In the genomic region with DNA sequence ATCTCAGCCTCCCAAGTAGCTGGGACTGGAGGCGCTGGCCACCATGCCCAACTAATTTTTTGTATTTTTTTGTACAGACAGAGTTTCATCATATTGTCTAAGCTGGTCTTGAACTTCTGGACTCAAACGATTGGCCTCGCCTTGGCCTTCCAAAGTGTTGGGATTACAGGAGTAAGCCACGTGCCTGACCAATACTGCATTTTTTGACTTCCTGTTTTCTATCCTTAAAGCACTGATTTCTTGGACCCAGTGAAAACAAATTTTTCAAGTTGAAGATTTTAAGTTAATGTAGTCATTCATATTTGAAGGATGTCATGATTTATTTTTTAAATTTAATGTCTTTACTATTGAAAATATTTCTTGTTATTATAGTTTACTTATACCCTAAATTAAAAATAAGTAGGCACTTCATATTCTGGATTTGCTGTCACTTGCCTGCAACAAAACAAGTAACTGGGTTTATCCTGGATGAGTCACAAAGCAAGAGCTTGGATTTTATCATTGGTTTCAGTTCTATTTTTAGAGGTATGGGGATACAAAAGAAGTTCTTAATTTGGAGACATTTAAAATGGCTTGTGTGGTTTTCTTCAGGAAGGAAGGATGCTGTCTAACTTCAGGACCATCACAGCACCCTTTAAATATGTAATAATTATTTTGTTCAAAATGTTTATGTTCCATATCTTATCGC, we compare ENCODE assay signal across 9 cellular contexts. TPM values are rescaled to one million over a fixed set of nuclear protein-coding genes. Genes with fewer than 3 reads are reported as not detected.
DNase-seq lines count a peak whose midpoint lies in the region; ATAC-seq and TF ChIP-seq lines count a peak whose summit lies in the region.
"Had no signal": no experiment of that assay in that cellular context is flagged by ENCODE, and none has a peak within 500 bp of the region (broad histone marks: within the 10 kb centered on the region; RNA-seq: fewer than 3 reads in every experiment).

No MANE protein-coding gene starts in this region.

- H3K79me2 ChIP-seq in PC-9 (ENCODE audit: low read depth) (peaks cover 49% of the 10 kb centered on the region), fibroblast of lung (ENCODE audit: control insufficient read depth, insufficient read depth, low read length) (peaks cover 12% of the 10 kb centered on the region)

- DNase-seq in activated CD8-positive, alpha-beta memory T cell treated with anti-CD3 and anti-CD28 coated beads, Interleukin-2, amount 10 ng/mL, durations not matched to agents 7 days and 5 days: no peak
- no peak for DNase-seq in activated CD8-positive, alpha-beta memory T cell treated with anti-CD3 and anti-CD28 coated beads for 24 hours
- no peak for DNase-seq in PC-9
- DNase-seq in fibroblast of lung (ENCODE audit: low read depth in 2 of 2): peak; percentile 66 to 79
- DNase-seq in stomach: no peak
- DNase-seq in NCI-H526 treated with DMSO at 0.1 percent for 48 hours (lab: John Stamatoyannopoulos, UW): no peak
- DNase-seq in NCI-H82 treated with DMSO at 0.1 percent for 48 hours (lab: John Stamatoyannopoulos, UW; ENCODE audit: unreplicated experiment): no peak
- DNase-seq: CD4-positive, CD25-positive, alpha-beta regulatory T cell had no signal

- 77 to 87% (median 81%) methylated on average over 5 of the region's 5 CpGs for WGBS in stomach, 5 donors

- no peak for TF ChIP-seq CTCF in PC-9 (conservative IDR thresholded peaks at IDR 0.05)
- TF ChIP-seq CTCF in fibroblast of lung (conservative IDR thresholded peaks at IDR 0.05 in 1 of 2, IDR thresholded peaks at IDR 0.05 in 1 of 2; ENCODE audit: low read depth in 1 of 2, low read length in 2 of 2): no peak
- TF ChIP-seq CTCF in stomach (IDR thresholded peaks at IDR 0.05): no peak

- no peaks in the 10 kb centered on the region for H3K27me3 ChIP-seq in PC-9 (ENCODE audit: insufficient read depth, low read depth)
- H3K27me3 ChIP-seq in fibroblast of lung (ENCODE audit: control insufficient read depth, insufficient read depth, low read length): no peaks in the 10 kb centered on the region
- no peaks in the 10 kb centered on the region for H3K27me3 ChIP-seq in stomach

- H3K9me3 Mint-ChIP-seq in activated CD8-positive, alpha-beta memory T cell treated with anti-CD3 and anti-CD28 coated beads, Interleukin-2, amount 10 ng/mL, durations not matched to agents 7 days and 5 days (ENCODE audit: low read depth): no peaks in the 10 kb centered on the region
- H3K9me3 Mint-ChIP-seq: CD4-positive, CD25-positive, alpha-beta regulatory T cell had no signal

- no TSS peak for BruUV-seq in PC-9 (replicated peaks; lab: Mats Ljungman, UMichigan)

- intact Hi-C loops in PC-9 (cut with micrococcal nuclease; ENCODE audit: unreplicated experiment): loop anchor here (5.0 kb wide), 3 partner anchors 53 to 103 kb away; a partner anchor contains a TSS
- intact Hi-C loops in stomach (cut with DNase I; ENCODE audit: low total_unique reads): no loop called here

- peaks cover 8% of the 10 kb centered on the region for H3K36me3 Mint-ChIP-seq in activated CD8-positive, alpha-beta memory T cell treated with anti-CD3 and anti-CD28 coated beads, Interleukin-2, amount 10 ng/mL, durations not matched to agents 7 days and 5 days

- no peak overlapping the region for H2AFZ ChIP-seq in PC-9
- no peak overlapping the region for H2AFZ ChIP-seq in fibroblast of lung (ENCODE audit: low read length)

- no peak overlapping the region for H3K27ac Mint-ChIP-seq in activated CD8-positive, alpha-beta memory T cell treated with anti-CD3 and anti-CD28 coated beads, Interleukin-2, amount 10 ng/mL, durations not matched to agents 7 days and 5 days

- H3K4me2 ChIP-seq in PC-9 (peak overlapping the region; percentile 80), fibroblast of lung (ENCODE audit: extremely low read depth, insufficient read depth, low read length) (peak overlapping the region; percentile 98)

- H3K27me3 Mint-ChIP-seq in activated CD8-positive, alpha-beta memory T cell treated with anti-CD3 and anti-CD28 coated beads, Interleukin-2, amount 10 ng/mL, durations not matched to agents 7 days and 5 days: no peaks in the 10 kb centered on the region
- H3K27me3 Mint-ChIP-seq: CD4-positive, CD25-positive, alpha-beta regulatory T cell had no signal

- H3K4me3 Mint-ChIP-seq in activated CD8-positive, alpha-beta memory T cell treated with anti-CD3 and anti-CD28 coated beads, Interleukin-2, amount 10 ng/mL, durations not matched to agents 7 days and 5 days: peak overlapping the region; percentile 34

- no peak overlapping the region for H3K9ac ChIP-seq in fibroblast of lung (ENCODE audit: insufficient read depth, low read length)

- H3K4me1 Mint-ChIP-seq in activated CD8-positive, alpha-beta memory T cell treated with anti-CD3 and anti-CD28 coated beads, Interleukin-2, amount 10 ng/mL, durations not matched to agents 7 days and 5 days: peaks cover 37% of the 10 kb centered on the region

- H3K4me3 ChIP-seq in PC-9 (peak overlapping the region; percentile 76; the same call in 1 of the 2 replicates), fibroblast of lung (replicated peaks in 1 of 4; ENCODE audit: control extremely low read depth in 1 of 4, insufficient read depth in 1 of 4, low read depth in 3 of 4, low read length in 4 of 4) (peak overlapping the region; percentile 24 to 97 (median 60)), stomach (no peak overlapping the region)

- CTCF ChIA-PET in activated CD8-positive, alpha-beta memory T cell treated with anti-CD3 and anti-CD28 coated beads, Interleukin-2, amount 10 ng/mL, durations not matched to agents 7 days and 5 days (lab: Charles Lee): interaction anchor here (1.0 to 20.3 kb wide), 6 partner anchors 14 to 122 kb away, joined by 3 to 424 read pairs (median 10); a partner anchor contains a TSS
- CTCF ChIA-PET in PC-9 (lab: Charles Lee): interaction anchor here (0.9 kb wide), 1 partner anchor 122 kb away, joined by 4 read pairs; no protein-coding TSS in a partner anchor

- H3K36me3 ChIP-seq in PC-9 (ENCODE audit: low read depth) (no peaks in the 10 kb centered on the region; the same call in 1 of the 2 replicates), fibroblast of lung (ENCODE audit: control insufficient read depth, insufficient read depth, low read length) (peaks cover 2% of the 10 kb centered on the region), stomach (peaks cover 0 to 8% (median 5%) of the 10 kb centered on the region in 4 donors)

- TF ChIP-seq POLR2A in stomach (IDR thresholded peaks at IDR 0.05): no peak

- H3K4me1 ChIP-seq in PC-9 (replicated peaks; ENCODE audit: insufficient read depth): peaks cover 39% of the 10 kb centered on the region
- H3K4me1 ChIP-seq in fibroblast of lung (ENCODE audit: control insufficient read depth, extremely low read depth, insufficient read depth, low read length): peaks cover 13% of the 10 kb centered on the region
- peaks cover 0 to 48% (median 31%) of the 10 kb centered on the region in 4 donors for H3K4me1 ChIP-seq in stomach

- no peaks in the 10 kb centered on the region for H3K9me2 ChIP-seq in PC-9 (ENCODE audit: insufficient read depth)

- peak overlapping the region; percentile 87; the same call in 1 of the 2 replicates for H3K27ac ChIP-seq in PC-9
- no peak overlapping the region for H3K27ac ChIP-seq in fibroblast of lung (ENCODE audit: insufficient read depth, low read length)
- H3K27ac ChIP-seq in stomach: peak overlapping the region in 4 of 5 donors; percentile 92 to 95 (median 95)

- POLR2A ChIA-PET in PC-9 (lab: Charles Lee; ENCODE audit: unreplicated experiment): interaction anchor here (0.6 kb wide), 2 partner anchors 137 to 1240 kb away, joined by 5 to 7 read pairs; no protein-coding TSS in a partner anchor

- no peaks in the 10 kb centered on the region for H4K20me1 ChIP-seq in PC-9 (ENCODE audit: insufficient read depth)
- H4K20me1 ChIP-seq in fibroblast of lung (ENCODE audit: control insufficient read depth, extremely low read depth, insufficient read depth, low read length): no peaks in the 10 kb centered on the region

- no peak for ATAC-seq in activated CD8-positive, alpha-beta memory T cell treated with anti-CD3 and anti-CD28 coated beads, Interleukin-2, amount 10 ng/mL, durations not matched to agents 7 days and 5 days
- ATAC-seq in HG03460 (IDR thresholded peaks at IDR 0.05; ENCODE audit: unreplicated experiment): no peak

- no peak for TF ChIP-seq EP300 in stomach (IDR thresholded peaks at IDR 0.05)

- H3K9me3 ChIP-seq in PC-9 (ENCODE audit: insufficient read depth, low read depth): no peaks in the 10 kb centered on the region
- no peaks in the 10 kb centered on the region for H3K9me3 ChIP-seq in fibroblast of lung (ENCODE audit: control insufficient read depth, insufficient read depth, low read depth, low read length)
- H3K9me3 ChIP-seq in stomach: no peaks in the 10 kb centered on the region

- peaks cover 26% of the 10 kb centered on the region for H3F3A ChIP-seq in PC-9 (ENCODE audit: insufficient read depth, low read depth)

RNA-seq across cellular contexts. Expression of a gene that starts 2.2 kb away (rescaled TPM):
- 10 to 100 TPM; 34.7 to 35.9 TPM for total RNA-seq in activated CD8-positive, alpha-beta memory T cell treated with anti-CD3 and anti-CD28 coated beads, Interleukin-2, amount 10 ng/mL, durations not matched to agents 7 days and 5 days
- total RNA-seq in PC-9 (2021): 27.8 and 30.3 TPM in 2 replicates
- total RNA-seq in fibroblast of lung: 30.6 and 42.6 TPM in 2 replicates
- 43.2 and 50.0 TPM in 2 replicates for polyA plus RNA-seq in fibroblast of lung
- polyA plus RNA-seq in fibroblast of lung (2012): 29.4 and 38.6 TPM in 2 replicates
- 8.7 and 9.9 TPM in 2 replicates for polyA minus RNA-seq in fibroblast of lung (ENCODE audit: low replicate concordance)
- 10 to 100 TPM; 13.3 to 69.9 (median 41.9) TPM for total RNA-seq in stomach
- 10 to 100 TPM; 15.3 to 21.7 (median 15.9) TPM for polyA plus RNA-seq in stomach

RNA-seq across cellular contexts. Expression of a gene that starts 54.8 kb away (rescaled TPM):
- 10 to 100 TPM; 16.4 to 19.7 TPM for total RNA-seq in activated CD8-positive, alpha-beta memory T cell treated with anti-CD3 and anti-CD28 coated beads, Interleukin-2, amount 10 ng/mL, durations not matched to agents 7 days and 5 days
- 30.2 and 30.7 TPM in 2 replicates for total RNA-seq in PC-9 (2021)
- total RNA-seq in fibroblast of lung: 14.1 and 17.3 TPM in 2 replicates
- 10.1 and 12.6 TPM in 2 replicates for polyA plus RNA-seq in fibroblast of lung
- polyA plus RNA-seq in fibroblast of lung (2012): 10.8 and 11.1 TPM in 2 replicates
- polyA minus RNA-seq in fibroblast of lung (ENCODE audit: low replicate concordance): 35.4 and 45.8 TPM in 2 replicates
- total RNA-seq in stomach: 10 to 100 TPM in 4 of 5 donors, 1 to 10 TPM in 1; 9.0 to 38.8 (median 25.9) TPM
- polyA plus RNA-seq in stomach: 1 to 10 TPM; 2.2 to 6.0 (median 5.0) TPM

Comparison
In these comparisons a context has a peak if more than half of its experiments do, and no peak if none do; other contexts are left out.
1. DNase-seq: peak in fibroblast of lung (2 of 2); none in activated CD8-positive, alpha-beta memory T cell treated with anti-CD3 and anti-CD28 coated beads, Interleukin-2, amount 10 ng/mL, durations not matched to agents 7 days and 5 days (single experiment), activated CD8-positive, alpha-beta memory T cell treated with anti-CD3 and anti-CD28 coated beads for 24 hours (single experiment), PC-9 (0 of 2), stomach (single experiment), NCI-H526 treated with DMSO at 0.1 percent for 48 hours (single experiment) and NCI-H82 treated with DMSO at 0.1 percent for 48 hours (single experiment).
2. H3K4me3 ChIP-seq: peak in PC-9 (single experiment) and fibroblast of lung (4 of 4); none in stomach (0 of 4).